In genomic region chr19:52786078-52786463, GRCh38 we compare ENCODE assay signal across 8 cellular contexts. TPM values are rescaled to one million over a fixed set of nuclear protein-coding genes. Genes with fewer than 3 reads are reported as not detected.
A peak's percentile ranks its signal among the peaks of the same experiment; 100 is the strongest.
DNase-seq lines count a peak whose midpoint lies in the region; ATAC-seq and TF ChIP-seq lines count a peak whose summit lies in the region.

No MANE protein-coding gene starts in this region.

- DNase-seq in CD4-positive, alpha-beta T cell: peak in 1 of 10 experiments; percentile 2
- DNase-seq in NCI-H146 treated with DMSO at 0.1 percent for 48 hours (lab: John Stamatoyannopoulos, UW; ENCODE audit: unreplicated experiment) (peak; percentile 3), chondrocyte (ENCODE audit: low spot score) (no peak), lower lobe of right lung (no peak), upper lobe of right lung (peak; percentile 65), NCI-H1048 (lab: John Stamatoyannopoulos, UW) (no peak)

- peaks cover 34% of the 10 kb centered on the region for H3K4me1 Mint-ChIP-seq in CD4-positive, alpha-beta T cell (ENCODE audit: low read depth)
- peaks cover 18% of the 10 kb centered on the region for H3K4me1 Mint-ChIP-seq in chondrocyte (ENCODE audit: low read depth)

- H3K9me3 Mint-ChIP-seq in CD4-positive, alpha-beta T cell: peaks cover 2% of the 10 kb centered on the region
- H3K9me3 Mint-ChIP-seq in chondrocyte (ENCODE audit: low read depth): peaks cover 5% of the 10 kb centered on the region

- H3K36me3 ChIP-seq in lower lobe of right lung (peaks cover 5% of the 10 kb centered on the region), upper lobe of right lung (peaks cover 2% of the 10 kb centered on the region)

- peak overlapping the region; percentile 82 for H3K27ac Mint-ChIP-seq in CD4-positive, alpha-beta T cell
- H3K27ac Mint-ChIP-seq in chondrocyte (ENCODE audit: unreplicated experiment): peak overlapping the region; percentile 83

- H3K27me3 ChIP-seq in CD4-positive, alpha-beta T cell (ENCODE audit: control insufficient read depth, insufficient read depth, low read length): no peaks in the 10 kb centered on the region
- H3K27me3 ChIP-seq in lower lobe of right lung (ENCODE audit: low read depth): no peaks in the 10 kb centered on the region
- H3K27me3 ChIP-seq in upper lobe of right lung: no peaks in the 10 kb centered on the region

- intact Hi-C loops in CD4-positive, alpha-beta T cell (cut with DNase I, micrococcal nuclease): loop anchor here in 1 of 2 experiments (10.0 kb wide), 1 partner anchor 159 kb away; no protein-coding TSS in a partner anchor
- intact Hi-C loops in lower lobe of right lung (cut with DNase I): no loop called here
- intact Hi-C loops in upper lobe of right lung (cut with DNase I): no loop called here

- H3K4me3 ChIP-seq in lower lobe of right lung (peak overlapping the region; percentile 69), upper lobe of right lung (peak overlapping the region; percentile 71)

- H3K27ac ChIP-seq in CD4-positive, alpha-beta T cell (ENCODE audit: low read depth, low read length): peak overlapping the region; percentile 25
- H3K27ac ChIP-seq in lower lobe of right lung: peak overlapping the region; percentile 77
- peak overlapping the region; percentile 82 for H3K27ac ChIP-seq in upper lobe of right lung

- peak overlapping the region; percentile 93 for H3K4me3 Mint-ChIP-seq in CD4-positive, alpha-beta T cell
- H3K4me3 Mint-ChIP-seq in chondrocyte (ENCODE audit: unreplicated experiment): peak overlapping the region; percentile 88

- POLR2A ChIA-PET in CD4-positive, alpha-beta T cell (lab: Charles Lee): no interaction called here

- H3K36me3 Mint-ChIP-seq in CD4-positive, alpha-beta T cell (ENCODE audit: low read depth): peaks cover 52% of the 10 kb centered on the region
- H3K36me3 Mint-ChIP-seq in chondrocyte (ENCODE audit: low read depth): peaks cover 4% of the 10 kb centered on the region

- no peaks in the 10 kb centered on the region for H3K27me3 Mint-ChIP-seq in CD4-positive, alpha-beta T cell
- H3K27me3 Mint-ChIP-seq in chondrocyte (ENCODE audit: low read depth): no peaks in the 10 kb centered on the region

- ATAC-seq in CD4-positive, alpha-beta T cell (ENCODE audit: poor library complexity): peak; percentile 7
- ATAC-seq in GM21576 (IDR thresholded peaks at IDR 0.05; ENCODE audit: unreplicated experiment) (peak; percentile 21), lower lobe of right lung (peak; percentile 61 to 62), upper lobe of right lung (peak; percentile 52), GM18873 (IDR thresholded peaks at IDR 0.05; ENCODE audit: low FRiP score, unreplicated experiment) (no peak)

- H3K9me3 ChIP-seq in CD4-positive, alpha-beta T cell (ENCODE audit: control insufficient read depth, low read length): peaks cover 5% of the 10 kb centered on the region
- H3K9me3 ChIP-seq in lower lobe of right lung: no peaks in the 10 kb centered on the region
- no peaks in the 10 kb centered on the region for H3K9me3 ChIP-seq in upper lobe of right lung

- CTCF ChIA-PET in CD4-positive, alpha-beta T cell (lab: Charles Lee): no interaction called here

- H3K4me1 ChIP-seq in lower lobe of right lung: peaks cover 16% of the 10 kb centered on the region
- H3K4me1 ChIP-seq in upper lobe of right lung: peaks cover 4% of the 10 kb centered on the region

- no peak for TF ChIP-seq CTCF in CD4-positive, alpha-beta T cell (IDR thresholded peaks at IDR 0.05)
- no peak for TF ChIP-seq CTCF in chondrocyte (IDR thresholded peaks at IDR 0.05)
- no peak for TF ChIP-seq CTCF in lower lobe of right lung (IDR thresholded peaks at IDR 0.05)
- no peak for TF ChIP-seq CTCF in upper lobe of right lung (IDR thresholded peaks at IDR 0.05)

RNA-seq across cellular contexts. Expression of gene ZNF600, which starts 0.5 kb away (rescaled TPM):
- 10 to 100 TPM; 11.2 to 13.4 TPM for total RNA-seq in CD4-positive, alpha-beta T cell
- 7.2 to 8.3 TPM (median 7.8 TPM) in 3 replicates for total RNA-seq in chondrocyte
- 14.9 TPM for total RNA-seq in lower lobe of right lung
- 13.1 TPM for total RNA-seq in upper lobe of right lung

RNA-seq across cellular contexts. Expression of gene ZNF28, which starts 35.4 kb away (rescaled TPM):
- total RNA-seq in CD4-positive, alpha-beta T cell: 1 to 10 TPM; 3.5 to 5.4 TPM
- total RNA-seq in chondrocyte (13.9 to 17.4 TPM (median 16.7 TPM) in 3 replicates), lower lobe of right lung (20.9 TPM), upper lobe of right lung (18.6 TPM)

RNA-seq across cellular contexts. Expression of gene ZNF611, which starts 51.2 kb away (rescaled TPM):
- total RNA-seq in CD4-positive, alpha-beta T cell: 10 to 100 TPM; 14.6 to 15.5 TPM
- 16.3 to 24.5 TPM (median 18.4 TPM) in 3 replicates for total RNA-seq in chondrocyte
- total RNA-seq in lower lobe of right lung: 24.4 TPM
- total RNA-seq in upper lobe of right lung: 23.2 TPM

Comparison
In these comparisons a context has a peak if more than half of its experiments do, and no peak if none do; other contexts are left out.
1. DNase-seq: peak in NCI-H146 treated with DMSO at 0.1 percent for 48 hours (single experiment) and upper lobe of right lung (single experiment); none in chondrocyte (single experiment), lower lobe of right lung (single experiment) and NCI-H1048 (single experiment).
2. H3K27ac ChIP-seq: peak in every context shown above with its lines; median percentile 82 in upper lobe of right lung; 77 in lower lobe of right lung; 25 in CD4-positive, alpha-beta T cell.